Comparison of ENCODE assay signal across 18 cellular contexts in genomic region chr2:76584474-76584873, GRCh38.
DNase-seq lines count a peak whose midpoint lies in the region; ATAC-seq and TF ChIP-seq lines count a peak whose summit lies in the region.
"Had no signal": no experiment of that assay in that cellular context is flagged by ENCODE, and none has a peak within 500 bp of the region (broad histone marks: within the 10 kb centered on the region; RNA-seq: fewer than 3 reads in every experiment).

No MANE protein-coding gene starts in this region.

- peaks cover 10% of the 10 kb centered on the region for H3K9me3 Mint-ChIP-seq in GM23338
- H3K9me3 Mint-ChIP-seq in activated naive CD8-positive, alpha-beta T cell treated with anti-CD3 and anti-CD28 coated beads for 36 hours: peaks cover 12% of the 10 kb centered on the region
- H3K9me3 Mint-ChIP-seq: CD14-positive monocyte had no signal

- peaks cover 11% of the 10 kb centered on the region for H3K79me2 ChIP-seq in GM23338 (replicated peaks; ENCODE audit: insufficient read depth)
- H3K79me2 ChIP-seq in PC-9 (ENCODE audit: low read depth): no peaks in the 10 kb centered on the region

- H3K27me3 Mint-ChIP-seq in GM23338 (ENCODE audit: insufficient read depth, low read depth, poor library complexity): no peaks in the 10 kb centered on the region
- no peaks in the 10 kb centered on the region for H3K27me3 Mint-ChIP-seq in activated naive CD8-positive, alpha-beta T cell treated with anti-CD3 and anti-CD28 coated beads for 36 hours
- H3K27me3 Mint-ChIP-seq: CD4-positive, alpha-beta memory T cell had no signal

- peaks cover 13% of the 10 kb centered on the region; the same call in 2 of the 3 replicates for H3K36me3 Mint-ChIP-seq in GM23338 (ENCODE audit: low read depth)
- no peaks in the 10 kb centered on the region for H3K36me3 Mint-ChIP-seq in activated naive CD8-positive, alpha-beta T cell treated with anti-CD3 and anti-CD28 coated beads for 36 hours
- H3K36me3 Mint-ChIP-seq: CD14-positive monocyte; CD4-positive, alpha-beta memory T cell had no signal

- no peaks in the 10 kb centered on the region for H4K20me1 ChIP-seq in GM23338 (replicated peaks; ENCODE audit: insufficient read depth)
- H4K20me1 ChIP-seq in PC-9 (ENCODE audit: insufficient read depth): no peaks in the 10 kb centered on the region
- H4K20me1 ChIP-seq: BLaER1 had no signal

- H3K4me1 ChIP-seq in GM23338 (ENCODE audit: insufficient read depth): peaks cover 22% of the 10 kb centered on the region
- no peaks in the 10 kb centered on the region for H3K4me1 ChIP-seq in PC-9 (replicated peaks; ENCODE audit: insufficient read depth)
- H3K4me1 ChIP-seq: BLaER1 had no signal

- H3K4me3 Mint-ChIP-seq in GM23338: no peak overlapping the region
- no peak overlapping the region for H3K4me3 Mint-ChIP-seq in activated naive CD8-positive, alpha-beta T cell treated with anti-CD3 and anti-CD28 coated beads for 36 hours
- H3K4me3 Mint-ChIP-seq: CD14-positive monocyte; CD4-positive, alpha-beta memory T cell had no signal

- CTCF ChIA-PET in PC-9 (lab: Charles Lee): no interaction called here

- H3K4me3 ChIP-seq in GM23338 (no peak overlapping the region), PC-9 (no peak overlapping the region)
- H3K4me3 ChIP-seq: BLaER1, GM23248 had no signal

- peak overlapping the region; percentile 7; the same call in 1 of the 2 replicates for H3K27ac Mint-ChIP-seq in GM23338
- no peak overlapping the region for H3K27ac Mint-ChIP-seq in activated naive CD8-positive, alpha-beta T cell treated with anti-CD3 and anti-CD28 coated beads for 36 hours
- H3K27ac Mint-ChIP-seq: CD14-positive monocyte; CD4-positive, alpha-beta memory T cell had no signal

- BruUV-seq in PC-9 (replicated peaks; lab: Mats Ljungman, UMichigan): no TSS peak

- peaks cover 6% of the 10 kb centered on the region for H3K4me1 Mint-ChIP-seq in GM23338
- H3K4me1 Mint-ChIP-seq in activated naive CD8-positive, alpha-beta T cell treated with anti-CD3 and anti-CD28 coated beads for 36 hours: no peaks in the 10 kb centered on the region
- H3K4me1 Mint-ChIP-seq: CD14-positive monocyte; CD4-positive, alpha-beta memory T cell had no signal

- H3K9me2 ChIP-seq in GM23338 (ENCODE audit: insufficient read depth) (no peaks in the 10 kb centered on the region), PC-9 (ENCODE audit: insufficient read depth) (no peaks in the 10 kb centered on the region; the same call in 1 of the 2 replicates)

- H3K36me3 ChIP-seq in GM23338 (ENCODE audit: insufficient read depth) (no peaks in the 10 kb centered on the region), PC-9 (ENCODE audit: low read depth) (no peaks in the 10 kb centered on the region)
- H3K36me3 ChIP-seq: BLaER1 had no signal

- H3F3A ChIP-seq in GM23338 (replicated peaks; ENCODE audit: low read depth) (0 out of 2 replicates have a peak, but pooled peaks cover 4% of the 10 kb centered on the region), PC-9 (ENCODE audit: insufficient read depth, low read depth) (no peaks in the 10 kb centered on the region)

- ATAC-seq in GM18520 (IDR thresholded peaks at IDR 0.05; ENCODE audit: unreplicated experiment) (peak; percentile 56), GM23338 (no peak), HG03439 (IDR thresholded peaks at IDR 0.05; ENCODE audit: unreplicated experiment) (peak; percentile 71), GM21423 (IDR thresholded peaks at IDR 0.05; ENCODE audit: unreplicated experiment) (no peak)

- H2AFZ ChIP-seq in GM23338 (no peak overlapping the region), PC-9 (0 out of 2 replicates have a peak overlapping the region, but pooled peaks have one; percentile 9)
- H2AFZ ChIP-seq: GM23248 had no signal

- POLR2A ChIA-PET in PC-9 (lab: Charles Lee; ENCODE audit: unreplicated experiment): no interaction called here

- H3K4me2 ChIP-seq in GM23338 (no peak overlapping the region), PC-9 (no peak overlapping the region)
- H3K4me2 ChIP-seq: BLaER1 had no signal

- no peak for DNase-seq in GM23338 (ENCODE audit: low spot score)
- no peak for DNase-seq in PC-9
- no peak for DNase-seq in midbrain (lab: John Stamatoyannopoulos, UW)
- DNase-seq in activated naive CD8-positive, alpha-beta T cell treated with anti-CD3 and anti-CD28 coated beads for 36 hours: no peak
- no peak for DNase-seq in foreskin melanocyte
- DNase-seq: 8988T; CD4-positive, alpha-beta memory T cell; DMS153; DMS79; GDM1; GM23248; HCEC 1CT had no signal

- H3K27ac ChIP-seq in GM23338 (ENCODE audit: low read depth) (no peak overlapping the region), PC-9 (no peak overlapping the region)
- H3K27ac ChIP-seq: BLaER1, GM23248, HL-60 had no signal

- intact Hi-C loops in PC-9 (cut with micrococcal nuclease; ENCODE audit: unreplicated experiment): no loop called here

- TF ChIP-seq CTCF in GM23338 (conservative IDR thresholded peaks at IDR 0.05; ENCODE audit: low read depth in 2 of 2) (no peak), PC-9 (conservative IDR thresholded peaks at IDR 0.05) (no peak)

- H3K27me3 ChIP-seq in GM23338 (ENCODE audit: insufficient read depth): no peaks in the 10 kb centered on the region
- peaks cover 4% of the 10 kb centered on the region; the same call in 1 of the 2 replicates for H3K27me3 ChIP-seq in PC-9 (ENCODE audit: insufficient read depth, low read depth)
- H3K27me3 ChIP-seq: BLaER1 had no signal

- no peaks in the 10 kb centered on the region for H3K9me3 ChIP-seq in PC-9 (ENCODE audit: insufficient read depth, low read depth)
- H3K9me3 ChIP-seq: BLaER1 had no signal

TF ChIP-seq in GM23338, 12 proteins besides CTCF, POLR2A, EP300 and RAD21:
- no peak for TF ChIP-seq NANOG (IDR thresholded peaks at IDR 0.05; ENCODE audit: borderline replicate concordance)
- no peak for TF ChIP-seq REST (IDR thresholded peaks at IDR 0.05; ENCODE audit: unreplicated experiment)
TF ChIP-seq in GM23338: peak in this region for 0.

Comparison
In these comparisons a context has a peak if more than half of its experiments do, and no peak if none do; other contexts are left out.
1. ATAC-seq: peak in GM18520 (single experiment) and HG03439 (single experiment); none in GM23338 (single experiment) and GM21423 (single experiment).